ENCODE assay signal across 9 cellular contexts in genomic region chr19:3370214-3370720, GRCh38. TPM values are rescaled to one million over a fixed set of nuclear protein-coding genes. Genes with fewer than 3 reads are reported as not detected.
DNase-seq lines count a peak whose midpoint lies in the region; ATAC-seq and TF ChIP-seq lines count a peak whose summit lies in the region.
"Had no signal": no experiment of that assay in that cellular context is flagged by ENCODE, and none has a peak within 500 bp of the region (broad histone marks: within the 10 kb centered on the region; RNA-seq: fewer than 3 reads in every experiment).

No MANE protein-coding gene starts in this region.

- peak overlapping the region; percentile 81 for H3K4me3 ChIP-seq in AG04449 (ENCODE audit: low read depth, low read length)
- peak overlapping the region; percentile 77 for H3K4me3 ChIP-seq in epithelial cell of esophagus (ENCODE audit: low read length)
- no peak overlapping the region for H3K4me3 ChIP-seq in neuronal stem cell (ENCODE audit: low read length in 2 of 2)

- no peak for DNase-seq in AG04449 (ENCODE audit: low read depth, low spot score)
- DNase-seq in MV-4-11 (lab: John Stamatoyannopoulos, UW), result peak; percentile 22
- no peak for DNase-seq in epithelial cell of esophagus (ENCODE audit: low read depth)
- DNase-seq in neuronal stem cell (ENCODE audit: low spot score), result no peak
- no peak for DNase-seq in OCI-M2 (lab: John Stamatoyannopoulos, UW; ENCODE audit: unreplicated experiment)
- no peak for DNase-seq in NCI-H2081 (lab: John Stamatoyannopoulos, UW)
- DNase-seq in activated CD8-positive, alpha-beta T cell treated with anti-CD3 and anti-CD28 coated beads for 36 hours, result no peak
- no peak for DNase-seq in ACHN
- DNase-seq: DMS 273 treated with DMSO at 0.1 percent for 48 hours had no signal

- H2BK15ac ChIP-seq in neuronal stem cell (ENCODE audit: low read length), result no peak overlapping the region

- H3K36me3 Mint-ChIP-seq in activated CD8-positive, alpha-beta T cell treated with anti-CD3 and anti-CD28 coated beads for 36 hours (ENCODE audit: low read depth), result no peaks in the 10 kb centered on the region

- H3K18ac ChIP-seq in neuronal stem cell (ENCODE audit: low read length), result peak overlapping the region; percentile 29

- intact Hi-C loops in activated CD8-positive, alpha-beta T cell treated with anti-CD3 and anti-CD28 coated beads for 36 hours (cut with micrococcal nuclease), result no loop called here

- no peak overlapping the region for H4K8ac ChIP-seq in neuronal stem cell (ENCODE audit: low read depth, low read length)

- H2AK5ac ChIP-seq in neuronal stem cell (ENCODE audit: low read depth, low read length), result no peak overlapping the region

- H3K4ac ChIP-seq in neuronal stem cell (ENCODE audit: low read length), result no peak overlapping the region

- peaks cover 0 to 10% of the 10 kb centered on the region in 2 donors for H3K4me1 ChIP-seq in neuronal stem cell (ENCODE audit: control insufficient read depth in 2 of 2, insufficient read depth in 1 of 2, low read depth in 1 of 2, low read length in 2 of 2)

- H3K27me3 ChIP-seq in neuronal stem cell (ENCODE audit: control insufficient read depth in 3 of 3, insufficient read depth in 3 of 3, low read depth in 1 of 3, low read length in 3 of 3), result peaks cover 34 to 84% (median 68%) of the 10 kb centered on the region in 3 experiments

- H2BK5ac ChIP-seq in neuronal stem cell (ENCODE audit: low read length), result no peak overlapping the region

- H2BK12ac ChIP-seq in neuronal stem cell (ENCODE audit: low read length), result no peak overlapping the region

- no peaks in the 10 kb centered on the region for H3K79me1 ChIP-seq in neuronal stem cell (ENCODE audit: low read depth, low read length)

- no peak overlapping the region for H3K9ac ChIP-seq in neuronal stem cell (ENCODE audit: low read depth, low read length, poor library complexity)

- H3K27ac Mint-ChIP-seq in activated CD8-positive, alpha-beta T cell treated with anti-CD3 and anti-CD28 coated beads for 36 hours, result no peak overlapping the region

- H3K9me3 ChIP-seq in neuronal stem cell (replicated peaks in 1 of 2; ENCODE audit: control insufficient read depth in 2 of 2, insufficient read depth in 1 of 2, low read depth in 1 of 2, low read length in 2 of 2), result peaks cover 0 to 2% of the 10 kb centered on the region in 2 donors

- no CpG with 5 or more reads among the region's 14 CpGs for WGBS in neuronal stem cell (ENCODE audit: extremely low coverage in 2 of 2, insufficient read length in 2 of 2, insufficient replicate concordance in 1 of 2), 2 donors

- POLR2A ChIA-PET in AG04449 (lab: Yijun Ruan, JAX), result interaction anchor here (0.5 to 0.8 kb wide), 2 partner anchors 8 to 81 kb away, joined by 3 read pairs; no protein-coding TSS in a partner anchor
- POLR2A ChIA-PET in activated CD8-positive, alpha-beta T cell treated with anti-CD3 and anti-CD28 coated beads for 36 hours (lab: Charles Lee), result interaction anchor here (0.7 kb wide), 1 partner anchor 59 kb away, joined by 4 read pairs; no protein-coding TSS in a partner anchor

- H2BK120ac ChIP-seq in neuronal stem cell (ENCODE audit: low read depth, low read length), result no peak overlapping the region

- in situ Hi-C loops in ACHN (cut with HindIII; ENCODE audit: low pct_ligation_motif_present, low pct_unique_long_range_greater_than_20kb, low sequenced_read_pairs), result no loop called here

- H3K4me3 Mint-ChIP-seq in activated CD8-positive, alpha-beta T cell treated with anti-CD3 and anti-CD28 coated beads for 36 hours, result no peak overlapping the region

- H3K27ac ChIP-seq in neuronal stem cell (replicated peaks; ENCODE audit: low read length), result no peak overlapping the region

- H3K9me3 Mint-ChIP-seq in activated CD8-positive, alpha-beta T cell treated with anti-CD3 and anti-CD28 coated beads for 36 hours, result no peaks in the 10 kb centered on the region

- peaks cover 37% of the 10 kb centered on the region for H3K4me1 Mint-ChIP-seq in activated CD8-positive, alpha-beta T cell treated with anti-CD3 and anti-CD28 coated beads for 36 hours (ENCODE audit: low read depth)

- H3K4me2 ChIP-seq in neuronal stem cell (ENCODE audit: insufficient read depth, low read length, poor library complexity, severe bottlenecking), result no peak overlapping the region

- no peak for ATAC-seq in activated CD8-positive, alpha-beta T cell treated with anti-CD3 and anti-CD28 coated beads for 36 hours

- H3K14ac ChIP-seq in neuronal stem cell (ENCODE audit: low read length), result no peak overlapping the region

- H2AFZ ChIP-seq in neuronal stem cell (ENCODE audit: low read length), result no peak overlapping the region

- no peak overlapping the region for H4K91ac ChIP-seq in neuronal stem cell (ENCODE audit: low read depth, low read length, poor library complexity)

- no peak overlapping the region for H3K23ac ChIP-seq in neuronal stem cell (ENCODE audit: low read depth, low read length, poor library complexity)

- CTCF ChIA-PET in AG04449 (lab: Yijun Ruan, JAX), result interaction anchor here (0.8 to 1.4 kb wide), 3 partner anchors 8 to 103 kb away, joined by 3 to 4 read pairs (median 3); no protein-coding TSS in a partner anchor
- CTCF ChIA-PET in activated CD8-positive, alpha-beta T cell treated with anti-CD3 and anti-CD28 coated beads for 36 hours (lab: Charles Lee), result interaction anchor here (1.4 kb wide), 1 partner anchor 59 kb away, joined by 4 read pairs; no protein-coding TSS in a partner anchor

- TF ChIP-seq CTCF in AG04449 (IDR thresholded peaks at IDR 0.05; ENCODE audit: insufficient read depth, low read length, missing control alignments) (no peak), epithelial cell of esophagus (IDR thresholded peaks at IDR 0.05; ENCODE audit: insufficient read depth, low read depth, low read length, missing control alignments) (no peak)
- no peak for TF ChIP-seq CTCF in activated CD8-positive, alpha-beta T cell treated with anti-CD3 and anti-CD28 coated beads for 36 hours (IDR thresholded peaks at IDR 0.05)

- no peaks in the 10 kb centered on the region for H3K36me3 ChIP-seq in neuronal stem cell (replicated peaks in 1 of 2; ENCODE audit: control insufficient read depth in 2 of 2, insufficient read depth in 2 of 2, low read length in 2 of 2)

- no peaks in the 10 kb centered on the region for H3K27me3 Mint-ChIP-seq in activated CD8-positive, alpha-beta T cell treated with anti-CD3 and anti-CD28 coated beads for 36 hours

RNA-seq across cellular contexts. Expression of gene NFIC, which starts 3.9 kb away (rescaled TPM):
- polyA plus RNA-seq in neuronal stem cell (2013, experiment 1 of 2), result 4.0 TPM
- 4.5 TPM for polyA plus RNA-seq in neuronal stem cell (2013, experiment 2 of 2)
- total RNA-seq in activated CD8-positive, alpha-beta T cell treated with anti-CD3 and anti-CD28 coated beads for 36 hours, result 10 to 100 TPM; 19.0 to 20.8 TPM

Comparison
In these comparisons a context has a peak if more than half of its experiments do, and no peak if none do; other contexts are left out.
1. H3K4me3 ChIP-seq: peak in AG04449 (single experiment) and epithelial cell of esophagus (single experiment); none in neuronal stem cell (0 of 2).